30 cellular contexts compared by ENCODE assay signal in genomic region chr2:3009499-3009882, GRCh38.
"Had no signal": no experiment of that assay in that cellular context is flagged by ENCODE, and none has a peak within 500 bp of the region (broad histone marks: within the 10 kb centered on the region; RNA-seq: fewer than 3 reads in every experiment).

No MANE protein-coding gene starts in this region.

- H3K4me1 ChIP-seq: adrenal gland, body of pancreas, SJCRH30 had no signal

- H3K4me1 Mint-ChIP-seq: activated CD4-positive, alpha-beta T cell treated with anti-CD3 and anti-CD28 coated beads, Interleukin-2, amount 10 ng/mL, durations not matched to agents 7 days and 5 days had no signal

- H3K36me3 ChIP-seq: adrenal gland, SJCRH30, WERI-Rb-1 had no signal

- ATAC-seq: activated CD8-positive, alpha-beta T cell treated with anti-CD3 and anti-CD28 coated beads, Interleukin-2, amount 10 ng/mL, durations not matched to agents 7 days and 5 days; activated naive CD4-positive, alpha-beta T cell treated with anti-CD3 and anti-CD28 coated beads, Interleukin-2, amount 50 U/mL, for 72 hours; activated T-cell treated with anti-CD3 and anti-CD28 coated beads, Interleukin-2, amount 50 U/mL, for 4 hours; body of pancreas; Panc1 had no signal

- H3K4me3 ChIP-seq: adrenal gland, body of pancreas, SJCRH30, SK-N-MC had no signal

- H3K9me3 ChIP-seq: adrenal gland, body of pancreas had no signal

- H3K27me3 ChIP-seq: body of pancreas, SJCRH30 had no signal

- H3K27ac Mint-ChIP-seq: activated CD4-positive, alpha-beta T cell treated with anti-CD3 and anti-CD28 coated beads, Interleukin-2, amount 10 ng/mL, durations not matched to agents 7 days and 5 days; activated CD8-positive, alpha-beta T cell treated with anti-CD3 and anti-CD28 coated beads, Interleukin-2, amount 10 ng/mL, durations not matched to agents 7 days and 5 days; activated naive CD4-positive, alpha-beta T cell treated with anti-CD3 and anti-CD28 coated beads for 36 hours; activated naive CD4-positive, alpha-beta T cell treated with anti-CD3 and anti-CD28 coated beads, Interleukin-2, amount 50 U/mL, for 72 hours; activated T-helper 1 cell treated with anti-CD3 and anti-CD28 coated beads, Interleukin-12 subunit alpha, Interleukin-12 subunit beta, Interleukin-2, Interleukin-4 antibody, amounts not matched to agents 30 ng/mL and 10 ng/mL and 1 ng/mL, durations not matched to agents 14 hours and 24 hours and 36 hours had no signal

- FAIRE-seq: astrocyte, bronchial epithelial cell had no signal

- H3K4me3 Mint-ChIP-seq: activated CD4-positive, alpha-beta T cell treated with anti-CD3 and anti-CD28 coated beads, Interleukin-2, amount 10 ng/mL, durations not matched to agents 7 days and 5 days; activated CD8-positive, alpha-beta T cell treated with anti-CD3 and anti-CD28 coated beads, Interleukin-2, amount 10 ng/mL, durations not matched to agents 7 days and 5 days; activated naive CD4-positive, alpha-beta T cell treated with anti-CD3 and anti-CD28 coated beads for 36 hours; activated T-cell treated with anti-CD3 and anti-CD28 coated beads, Interleukin-2, amount 50 U/mL, for 4 hours; activated T-helper 1 cell treated with anti-CD3 and anti-CD28 coated beads, Interleukin-12 subunit alpha, Interleukin-12 subunit beta, Interleukin-2, Interleukin-4 antibody, amounts not matched to agents 30 ng/mL and 10 ng/mL and 1 ng/mL, durations not matched to agents 14 hours and 24 hours and 36 hours had no signal

- DNase-seq: activated CD4-positive, alpha-beta T cell treated with anti-CD3 and anti-CD28 coated beads for 1 hour; activated CD4-positive, alpha-beta T cell treated with anti-CD3 and anti-CD28 coated beads, Interleukin-2, amount 10 ng/mL, durations not matched to agents 7 days and 5 days; activated CD4-positive, alpha-beta T cell treated with anti-CD3 and anti-CD28 coated beads, Interleukin-2, amount 50 U/mL, for 48 hours; activated CD4-positive, CD25-positive, alpha-beta regulatory T cell; activated CD8-positive, alpha-beta T cell treated with anti-CD3 and anti-CD28 coated beads, Interleukin-2, amount 10 ng/mL, durations not matched to agents 7 days and 5 days; activated gamma-delta T cell treated with Interleukin-2 at 50 U/mL for 16 hours; activated naive CD4-positive, alpha-beta T cell treated with anti-CD3 and anti-CD28 coated beads for 36 hours; activated T-cell treated with anti-CD3 and anti-CD28 coated beads for 4 hours; activated T-cell treated with anti-CD3 and anti-CD28 coated beads, Interleukin-2, amount 50 U/mL, for 4 hours; adrenal gland; body of pancreas; central memory CD4-positive, alpha-beta T cell; MM.1S; MV-4-11; NCI-H1092; NCI-H1436 treated with DMSO at 0.1 percent for 48 hours; NCI-H1694 treated with DMSO at 0.1 percent for 48 hours; NCI-H2029; NCI-H345; NCI-H524 treated with DMSO at 0.1 percent for 48 hours; SHP77; SJCRH30; T1000; WERI-Rb-1 had no signal

- H3K27ac ChIP-seq: adrenal gland, body of pancreas, SJCRH30, SK-N-MC, WERI-Rb-1 had no signal
